Comparison of ENCODE assay signal across 23 cellular contexts in the genomic region with DNA sequence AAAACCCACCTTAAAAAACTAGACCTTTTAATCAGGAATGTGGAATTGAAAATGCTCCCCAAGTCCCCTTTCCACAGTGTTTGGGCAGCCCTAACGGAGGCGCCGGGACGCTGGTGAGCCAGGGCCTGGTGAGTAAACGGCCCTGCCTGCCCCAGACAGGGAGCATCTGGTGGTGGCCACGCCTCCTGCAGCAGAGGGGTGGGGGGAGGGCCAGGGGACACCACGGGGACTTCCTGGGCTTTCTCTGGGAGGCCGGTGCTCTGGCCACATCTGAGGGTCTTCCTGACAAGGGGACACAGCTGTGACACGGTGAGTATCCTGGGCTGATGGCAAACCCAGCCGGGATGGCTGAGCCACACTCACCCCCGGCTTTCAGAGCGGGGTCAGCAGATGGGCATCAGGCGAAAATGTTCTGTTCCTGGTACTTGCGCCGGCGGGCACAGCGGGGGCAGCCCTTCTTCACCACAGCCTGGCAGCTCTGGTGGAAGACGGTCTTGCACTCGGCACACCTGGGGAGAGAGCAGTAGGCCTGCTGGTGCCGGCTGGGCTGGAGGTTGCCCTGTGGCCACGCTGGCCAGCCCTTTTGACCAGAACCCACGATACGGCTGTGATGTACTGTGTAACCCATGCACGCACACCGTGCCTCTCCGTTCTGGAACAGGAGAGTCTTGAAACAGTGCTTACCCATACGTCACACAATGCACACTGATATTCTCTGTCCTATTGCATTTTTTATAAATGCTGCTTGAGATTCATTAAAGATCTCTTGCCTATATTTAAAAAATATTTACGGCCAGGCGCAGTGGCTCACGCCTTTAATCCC. TPM values are rescaled to one million over a fixed set of nuclear protein-coding genes. Genes with fewer than 3 reads are reported as not detected.
DNase-seq lines count a peak whose midpoint lies in the region; ATAC-seq and TF ChIP-seq lines count a peak whose summit lies in the region.
"Had no signal": no experiment of that assay in that cellular context is flagged by ENCODE, and none has a peak within 500 bp of the region (broad histone marks: within the 10 kb centered on the region; RNA-seq: fewer than 3 reads in every experiment).

No MANE protein-coding gene starts in this region.

- H2BK20ac ChIP-seq in H9 (ENCODE audit: low read depth, low read length, poor library complexity, severe bottlenecking): no peak overlapping the region

- no peak overlapping the region for H2AK5ac ChIP-seq in H9 (ENCODE audit: insufficient read length, low read length)

- H3K27me3 Mint-ChIP-seq in H9 (ENCODE audit: low read depth): peaks cover 16% of the 10 kb centered on the region
- H3K27me3 Mint-ChIP-seq: central memory CD8-positive, alpha-beta T cell had no signal

- CTCF ChIA-PET in SK-N-SH (lab: Yijun Ruan, JAX): interaction anchor here (3.6 kb wide), 1 partner anchor 10 kb away, joined by 16 read pairs; no protein-coding TSS in a partner anchor

- H3K9ac ChIP-seq in H9 (ENCODE audit: extremely low read depth, insufficient read length, low read length) (no peak overlapping the region), SK-N-SH (no peak overlapping the region)

- H3K27ac ChIP-seq in H9 (ENCODE audit: insufficient read length, low read depth, low read length) (no peak overlapping the region), SK-N-SH (ENCODE audit: low read depth in 2 of 2, low read length in 1 of 2) (peak overlapping the region in 1 of 2 experiments; percentile 95; a peak in 2 of 4 replicates)
- H3K27ac ChIP-seq: gastroesophageal sphincter, right atrium auricular region had no signal

- H3K4me3 Mint-ChIP-seq in H9: no peak overlapping the region
- no peak overlapping the region for H3K4me3 Mint-ChIP-seq in stimulated activated effector memory CD8-positive, alpha-beta T cell treated with anti-CD3 and anti-CD28 coated beads, Interleukin-12 subunit alpha, Interleukin-12 subunit beta, amount 100 ng/mL, for 72 hours
- H3K4me3 Mint-ChIP-seq: activated naive CD8-positive, alpha-beta T cell treated with anti-CD3 and anti-CD28 coated beads, Interleukin-2, amount 50 U/mL, for 24 hours; central memory CD8-positive, alpha-beta T cell; natural killer cell; T-helper 1 cell treated with Interleukin-12 subunit alpha and Interleukin-12 subunit beta and Interleukin-4 antibody, amounts not matched to agents 30 μg/mL and 1 μg/mL, for 36 hours; type B pancreatic cell had no signal

- H2BK15ac ChIP-seq in H9 (ENCODE audit: low read depth, low read length): no peak overlapping the region

- H3K4me1 ChIP-seq in H9 (ENCODE audit: insufficient read depth, low read length) (no peaks in the 10 kb centered on the region), SK-N-SH (ENCODE audit: control insufficient read depth in 1 of 2, insufficient read depth in 2 of 2, low read depth in 1 of 2, low read length in 1 of 2) (peaks cover 0 to 68% of the 10 kb centered on the region in 2 experiments; a peak in 1 of 4 replicates)

- no peaks in the 10 kb centered on the region for H3K9me2 ChIP-seq in SK-N-SH

- no peak overlapping the region for H2BK12ac ChIP-seq in H9 (ENCODE audit: insufficient read length, low read depth, low read length)

- no peaks in the 10 kb centered on the region for H3K79me2 ChIP-seq in H9 (ENCODE audit: insufficient read depth, low read length)
- H3K79me2 ChIP-seq in SK-N-SH (ENCODE audit: insufficient read depth): no peaks in the 10 kb centered on the region

- POLR2A ChIA-PET in SK-N-SH (lab: Yijun Ruan, JAX): no interaction called here

- H3K56ac ChIP-seq in H9 (ENCODE audit: insufficient read length, low read depth, low read length): no peak overlapping the region

- no peak overlapping the region for H4K91ac ChIP-seq in H9 (ENCODE audit: insufficient read length, low read depth, low read length)

- peak in 1 of 2 experiments; percentile 85; a peak in 2 of 4 replicates for TF ChIP-seq EP300 in SK-N-SH (IDR thresholded peaks at IDR 0.05; ENCODE audit: borderline replicate concordance in 1 of 2, low read depth in 1 of 2, low read length in 1 of 2)

- no peaks in the 10 kb centered on the region for H4K20me1 ChIP-seq in H9 (ENCODE audit: control insufficient read depth, insufficient read depth, insufficient read length)
- H4K20me1 ChIP-seq in SK-N-SH (ENCODE audit: insufficient read depth): no peaks in the 10 kb centered on the region

- H3K9me3 ChIP-seq in H9 (ENCODE audit: control insufficient read depth, low read depth, low read length): no peaks in the 10 kb centered on the region
- H3K9me3 ChIP-seq in SK-N-SH: no peaks in the 10 kb centered on the region
- H3K9me3 ChIP-seq: gastroesophageal sphincter, right atrium auricular region had no signal

- no peak overlapping the region for H3K14ac ChIP-seq in H9 (ENCODE audit: insufficient read depth, low read length)

- no peak for TF ChIP-seq RAD21 in SK-N-SH (IDR thresholded peaks at IDR 0.05; ENCODE audit: low read length)

- no peak overlapping the region for H3K4me2 ChIP-seq in H9 (ENCODE audit: insufficient read depth, insufficient read length, low read length)
- H3K4me2 ChIP-seq in SK-N-SH: no peak overlapping the region

- H3K79me1 ChIP-seq in H9 (ENCODE audit: insufficient read depth, low read depth, low read length, poor library complexity, severe bottlenecking): no peaks in the 10 kb centered on the region

- H3K23ac ChIP-seq in H9 (ENCODE audit: insufficient read length, low read depth, low read length): no peak overlapping the region

- H3K36me3 ChIP-seq in SK-N-SH (replicated peaks in 1 of 2; ENCODE audit: control insufficient read depth in 1 of 2, insufficient read depth in 2 of 2, low read length in 1 of 2): peaks cover 0 to 10% of the 10 kb centered on the region in 2 experiments

- no peak overlapping the region for H3K18ac ChIP-seq in H9 (ENCODE audit: insufficient read length, low read depth, low read length)

- peaks cover 3% of the 10 kb centered on the region; the same call in 1 of the 2 replicates for H3K27me3 ChIP-seq in H9 (ENCODE audit: insufficient read depth, low read length)
- H3K27me3 ChIP-seq in SK-N-SH (ENCODE audit: insufficient read depth): no peaks in the 10 kb centered on the region
- H3K27me3 ChIP-seq: right atrium auricular region had no signal

- no peak overlapping the region for H4K8ac ChIP-seq in H9 (replicated peaks; ENCODE audit: insufficient read length, low read depth, low read length)

- H4K5ac ChIP-seq in H9 (ENCODE audit: insufficient read length, low read depth, low read length): no peak overlapping the region

- H3K4me3 ChIP-seq in SK-N-SH (ENCODE audit: low read depth in 2 of 2, low read length in 1 of 2): no peak overlapping the region
- H3K4me3 ChIP-seq: gastroesophageal sphincter, right atrium auricular region had no signal

- WGBS in H9 (ENCODE audit: extremely low coverage, insufficient read length, low lambda C conversion rate): no CpG with 5 or more reads among the region's 30 CpGs
- WGBS in SK-N-SH (ENCODE audit: low lambda C conversion rate): 67% methylated on average over 22 of the region's 30 CpGs

- H3K23me2 ChIP-seq in H9 (ENCODE audit: insufficient read length, low read depth, low read length, poor library complexity, severe bottlenecking): peaks cover 3% of the 10 kb centered on the region

- H2BK120ac ChIP-seq in H9 (ENCODE audit: low read depth, low read length, poor library complexity, severe bottlenecking): no peak overlapping the region

- H3K36me3 Mint-ChIP-seq in H9 (ENCODE audit: insufficient read depth in 1 of 3, low read depth in 3 of 3): peaks cover 0 to 7% (median 0%) of the 10 kb centered on the region in 3 experiments; a peak in 2 of 7 replicates
- peaks cover 21% of the 10 kb centered on the region for H3K36me3 Mint-ChIP-seq in stimulated activated effector memory CD8-positive, alpha-beta T cell treated with anti-CD3 and anti-CD28 coated beads, Interleukin-12 subunit alpha, Interleukin-12 subunit beta, amount 100 ng/mL, for 72 hours
- H3K36me3 Mint-ChIP-seq: natural killer cell, type B pancreatic cell had no signal

- no peak overlapping the region for H3K4ac ChIP-seq in H9 (ENCODE audit: low read depth, low read length)

- H3K9me3 Mint-ChIP-seq in H9: no peaks in the 10 kb centered on the region
- H3K9me3 Mint-ChIP-seq in stimulated activated effector memory CD8-positive, alpha-beta T cell treated with anti-CD3 and anti-CD28 coated beads, Interleukin-12 subunit alpha, Interleukin-12 subunit beta, amount 100 ng/mL, for 72 hours: no peaks in the 10 kb centered on the region
- H3K9me3 Mint-ChIP-seq: activated naive CD8-positive, alpha-beta T cell treated with anti-CD3 and anti-CD28 coated beads, Interleukin-2, amount 50 U/mL, for 24 hours; central memory CD8-positive, alpha-beta T cell; natural killer cell; T-helper 1 cell treated with Interleukin-12 subunit alpha and Interleukin-12 subunit beta and Interleukin-4 antibody, amounts not matched to agents 30 μg/mL and 1 μg/mL, for 36 hours; type B pancreatic cell had no signal

- H2BK5ac ChIP-seq in H9 (ENCODE audit: insufficient read length, low read length): no peak overlapping the region

- peaks cover 29 to 35% of the 10 kb centered on the region in 2 experiments for H3K4me1 Mint-ChIP-seq in H9
- H3K4me1 Mint-ChIP-seq in stimulated activated effector memory CD8-positive, alpha-beta T cell treated with anti-CD3 and anti-CD28 coated beads, Interleukin-12 subunit alpha, Interleukin-12 subunit beta, amount 100 ng/mL, for 72 hours: peaks cover 18% of the 10 kb centered on the region
- H3K4me1 Mint-ChIP-seq: central memory CD8-positive, alpha-beta T cell had no signal

- no peak overlapping the region for H3T11ph ChIP-seq in H9 (ENCODE audit: low read length)

- H3K27ac Mint-ChIP-seq in H9: no peak overlapping the region
- H3K27ac Mint-ChIP-seq in stimulated activated effector memory CD8-positive, alpha-beta T cell treated with anti-CD3 and anti-CD28 coated beads, Interleukin-12 subunit alpha, Interleukin-12 subunit beta, amount 100 ng/mL, for 72 hours: peak overlapping the region; percentile 73
- H3K27ac Mint-ChIP-seq: activated naive CD8-positive, alpha-beta T cell treated with anti-CD3 and anti-CD28 coated beads, Interleukin-2, amount 50 U/mL, for 24 hours; natural killer cell; T-helper 1 cell treated with Interleukin-12 subunit alpha and Interleukin-12 subunit beta and Interleukin-4 antibody, amounts not matched to agents 30 μg/mL and 1 μg/mL, for 36 hours; type B pancreatic cell had no signal

- no peak for ATAC-seq in stimulated activated effector memory CD8-positive, alpha-beta T cell treated with anti-CD3 and anti-CD28 coated beads, Interleukin-12 subunit alpha, Interleukin-12 subunit beta, amount 100 ng/mL, for 72 hours
- no peak for ATAC-seq in GM19023 (IDR thresholded peaks at IDR 0.05; ENCODE audit: unreplicated experiment)
- ATAC-seq: activated naive CD8-positive, alpha-beta T cell treated with anti-CD3 and anti-CD28 coated beads, Interleukin-2, amount 50 U/mL, for 24 hours; gastroesophageal sphincter; HepG2; left ventricle myocardium superior; natural killer cell had no signal

- no peaks in the 10 kb centered on the region for H3F3A ChIP-seq in SK-N-SH (replicated peaks; ENCODE audit: insufficient read depth)

- TF ChIP-seq CTCF in H9 (conservative IDR thresholded peaks at IDR 0.05): no peak
- TF ChIP-seq CTCF in SK-N-SH (IDR thresholded peaks at IDR 0.05): no peak

- peak; percentile 71 for DNase-seq in H9
- peak; percentile 88 for DNase-seq in SK-N-SH
- peak; percentile 79 for DNase-seq in islet precursor cell
- DNase-seq in stimulated activated effector memory CD8-positive, alpha-beta T cell treated with anti-CD3 and anti-CD28 coated beads, Interleukin-12 subunit alpha, Interleukin-12 subunit beta, amount 100 ng/mL, for 72 hours (ENCODE audit: low spot score in 2 of 2): no peak
- DNase-seq in NCI-H1105 treated with DMSO at 0.1 percent for 48 hours (lab: John Stamatoyannopoulos, UW): no peak
- DNase-seq in H4 (ENCODE audit: low spot score): no peak
- DNase-seq: activated CD4-positive, alpha-beta T cell treated with anti-CD3 and anti-CD28 coated beads for 4 hours; activated naive CD8-positive, alpha-beta T cell treated with anti-CD3 and anti-CD28 coated beads, Interleukin-2, amount 50 U/mL, for 24 hours; activated T-cell treated with anti-CD3 and anti-CD28 coated beads for 4 hours; Calu3; hippocampal formation; left ventricle myocardium superior; natural killer cell; NCI-H187; NCI-H524 treated with DMSO at 0.1 percent for 48 hours; stimulated activated CD4-positive, alpha-beta T cell treated with anti-CD3 and anti-CD28 coated beads, Interleukin-4, amount 100 ng/mL, for 1 hour had no signal

- H2AFZ ChIP-seq in H9 (ENCODE audit: low read length): no peak overlapping the region
- no peak overlapping the region for H2AFZ ChIP-seq in SK-N-SH (ENCODE audit: low read depth)

RNA-seq across cellular contexts. Expression of a gene that starts 5.0 kb away (rescaled TPM):
- total RNA-seq in H9 (2021): 9.9 and 11.4 TPM in 2 replicates
- polyA plus RNA-seq in SK-N-SH (2012; rRNA removed): 2.1 and 4.3 TPM in 2 replicates
- 0.75 and 0.89 TPM in 2 replicates for polyA plus RNA-seq in SK-N-SH (2012; cell fraction: cytosol; rRNA removed)
- polyA plus RNA-seq in SK-N-SH (2012; cell fraction: nucleus; rRNA removed): 25.3 and 25.5 TPM in 2 replicates
- 0.46 and 1.4 TPM in 2 replicates for total RNA-seq in H4 (2014; rRNA removed; shearing (Covaris generic))

RNA-seq across cellular contexts. Expression of a gene that starts 52.8 kb away (rescaled TPM):
- 16.5 and 20.7 TPM in 2 replicates for total RNA-seq in H9 (2021)
- 9.0 and 12.3 TPM in 2 replicates for polyA plus RNA-seq in SK-N-SH (2012; rRNA removed)
- 4.6 and 5.4 TPM in 2 replicates for polyA plus RNA-seq in SK-N-SH (2012; cell fraction: cytosol; rRNA removed)
- polyA plus RNA-seq in SK-N-SH (2012; cell fraction: nucleus; rRNA removed): 26.7 and 29.2 TPM in 2 replicates
- total RNA-seq in H4 (2014; rRNA removed; shearing (Covaris generic)): 8.5 and 10.5 TPM in 2 replicates

Comparison
In these comparisons a context has a peak if more than half of its experiments do, and no peak if none do; other contexts are left out.
1. DNase-seq: peak in H9 (single experiment), SK-N-SH (single experiment) and islet precursor cell (single experiment); none in stimulated activated effector memory CD8-positive, alpha-beta T cell treated with anti-CD3 and anti-CD28 coated beads, Interleukin-12 subunit alpha, Interleukin-12 subunit beta, amount 100 ng/mL, for 72 hours (0 of 2), NCI-H1105 treated with DMSO at 0.1 percent for 48 hours (single experiment) and H4 (single experiment).